Comparison of ENCODE assay signal across 8 cellular contexts in genomic region chr6:163415620-163416379, GRCh38. TPM values are rescaled to one million over a fixed set of nuclear protein-coding genes. Genes with fewer than 3 reads are reported as not detected.
DNase-seq lines count a peak whose midpoint lies in the region; FAIRE-seq and TF ChIP-seq lines count a peak whose summit lies in the region.

No MANE protein-coding gene starts in this region.

- no peak for TF ChIP-seq POLR2A in H54 (IDR thresholded peaks at IDR 0.05; ENCODE audit: low read depth, low read length)

- FAIRE-seq in H54 (lab: Jason Lieb, UNC): no peak

- intact Hi-C loops in activated T-helper 2 cell treated with anti-CD3 and anti-CD28 coated beads, Interferon-gamma antibody, Interleukin-2, Interleukin-4, amounts not matched to agents 10 μg/mL and 5 μg/mL and 100 μg/mL, durations not matched to agents 14 hours and 24 hours and 36 hours (cut with micrococcal nuclease): loop anchor here (1.0 to 5.0 kb wide), 3 partner anchors 45 to 542 kb away; no protein-coding TSS in a partner anchor

- H3K9me3 Mint-ChIP-seq in activated T-helper 2 cell treated with anti-CD3 and anti-CD28 coated beads, Interferon-gamma antibody, Interleukin-2, Interleukin-4, amounts not matched to agents 10 μg/mL and 5 μg/mL and 100 μg/mL, durations not matched to agents 14 hours and 24 hours and 36 hours: no peaks in the 10 kb centered on the region
- H3K9me3 Mint-ChIP-seq in osteocyte (ENCODE audit: unreplicated experiment): no peaks in the 10 kb centered on the region

- peak overlapping the region; percentile 83 for H3K27ac Mint-ChIP-seq in activated T-helper 2 cell treated with anti-CD3 and anti-CD28 coated beads, Interferon-gamma antibody, Interleukin-2, Interleukin-4, amounts not matched to agents 10 μg/mL and 5 μg/mL and 100 μg/mL, durations not matched to agents 14 hours and 24 hours and 36 hours
- H3K27ac Mint-ChIP-seq in osteocyte (ENCODE audit: unreplicated experiment): peak overlapping the region; percentile 93

- H3K27me3 Mint-ChIP-seq in activated T-helper 2 cell treated with anti-CD3 and anti-CD28 coated beads, Interferon-gamma antibody, Interleukin-2, Interleukin-4, amounts not matched to agents 10 μg/mL and 5 μg/mL and 100 μg/mL, durations not matched to agents 14 hours and 24 hours and 36 hours (ENCODE audit: low read depth): peaks cover 6% of the 10 kb centered on the region
- no peaks in the 10 kb centered on the region for H3K27me3 Mint-ChIP-seq in osteocyte (ENCODE audit: unreplicated experiment)

- H3K4me3 ChIP-seq in AG10803 (ENCODE audit: low read length): peak overlapping the region; percentile 90
- peak overlapping the region; percentile 98 for H3K4me3 ChIP-seq in fibroblast of villous mesenchyme (ENCODE audit: low read depth, low read length)

- peak overlapping the region; percentile 94 for H3K4me3 Mint-ChIP-seq in activated T-helper 2 cell treated with anti-CD3 and anti-CD28 coated beads, Interferon-gamma antibody, Interleukin-2, Interleukin-4, amounts not matched to agents 10 μg/mL and 5 μg/mL and 100 μg/mL, durations not matched to agents 14 hours and 24 hours and 36 hours (ENCODE audit: low read depth)
- peak overlapping the region; percentile 91 for H3K4me3 Mint-ChIP-seq in osteocyte (ENCODE audit: unreplicated experiment)

- H3K36me3 Mint-ChIP-seq in activated T-helper 2 cell treated with anti-CD3 and anti-CD28 coated beads, Interferon-gamma antibody, Interleukin-2, Interleukin-4, amounts not matched to agents 10 μg/mL and 5 μg/mL and 100 μg/mL, durations not matched to agents 14 hours and 24 hours and 36 hours (ENCODE audit: low read depth): no peaks in the 10 kb centered on the region
- peaks cover 10% of the 10 kb centered on the region for H3K36me3 Mint-ChIP-seq in osteocyte (ENCODE audit: unreplicated experiment)

- peak; percentile 60 for DNase-seq in AG10803 (ENCODE audit: low read depth)
- DNase-seq in GM19240 (ENCODE audit: insufficient read length, low spot score): peak; percentile 21
- peak; percentile 55 to 58 for DNase-seq in NOMO-1 (lab: John Stamatoyannopoulos, UW; ENCODE audit: unreplicated experiment in 2 of 2)
- DNase-seq in activated T-helper 2 cell treated with anti-CD3 and anti-CD28 coated beads, Interferon-gamma antibody, Interleukin-2, Interleukin-4, amounts not matched to agents 10 μg/mL and 5 μg/mL and 100 μg/mL, durations not matched to agents 14 hours and 24 hours and 36 hours (ENCODE audit: low spot score): peak; percentile 23
- peak; percentile 71 for DNase-seq in fibroblast of villous mesenchyme (ENCODE audit: low read depth)
- no peak for DNase-seq in osteocyte (ENCODE audit: extremely low spot score, unreplicated experiment)
- no peak for DNase-seq in NCI-H446 treated with DMSO at 0.1 percent for 48 hours (lab: John Stamatoyannopoulos, UW)
- DNase-seq in H54 (ENCODE audit: insufficient read length, low spot score): no peak

- peaks cover 44% of the 10 kb centered on the region for H3K4me1 Mint-ChIP-seq in activated T-helper 2 cell treated with anti-CD3 and anti-CD28 coated beads, Interferon-gamma antibody, Interleukin-2, Interleukin-4, amounts not matched to agents 10 μg/mL and 5 μg/mL and 100 μg/mL, durations not matched to agents 14 hours and 24 hours and 36 hours (ENCODE audit: low read depth)
- H3K4me1 Mint-ChIP-seq in osteocyte (ENCODE audit: unreplicated experiment): peaks cover 41% of the 10 kb centered on the region

- TF ChIP-seq CTCF in AG10803 (conservative IDR thresholded peaks at IDR 0.05; ENCODE audit: low read length) (no peak), fibroblast of villous mesenchyme (IDR thresholded peaks at IDR 0.05; ENCODE audit: insufficient read depth, low read depth, low read length) (no peak), osteocyte (IDR thresholded peaks at IDR 0.05) (no peak)

RNA-seq across cellular contexts. Expression of gene QKI, which starts 1.3 kb away (rescaled TPM):
- total RNA-seq in activated T-helper 2 cell treated with anti-CD3 and anti-CD28 coated beads, Interferon-gamma antibody, Interleukin-2, Interleukin-4, amounts not matched to agents 10 μg/mL and 5 μg/mL and 100 μg/mL, durations not matched to agents 14 hours and 24 hours and 36 hours: 64.0 and 65.1 TPM in 2 replicates
- total RNA-seq in fibroblast of villous mesenchyme (153 and 170 TPM in 2 replicates), osteocyte (290 and 308 TPM in 2 replicates)

Comparison
In these comparisons a context has a peak if more than half of its experiments do, and no peak if none do; other contexts are left out.
1. DNase-seq: peak in AG10803 (single experiment), GM19240 (single experiment), NOMO-1 (2 of 2), activated T-helper 2 cell treated with anti-CD3 and anti-CD28 coated beads, Interferon-gamma antibody, Interleukin-2, Interleukin-4, amounts not matched to agents 10 μg/mL and 5 μg/mL and 100 μg/mL, durations not matched to agents 14 hours and 24 hours and 36 hours (single experiment) and fibroblast of villous mesenchyme (single experiment); none in osteocyte (single experiment), NCI-H446 treated with DMSO at 0.1 percent for 48 hours (single experiment) and H54 (single experiment).